ENCODE assay signal across 11 cellular contexts in the genomic region with DNA sequence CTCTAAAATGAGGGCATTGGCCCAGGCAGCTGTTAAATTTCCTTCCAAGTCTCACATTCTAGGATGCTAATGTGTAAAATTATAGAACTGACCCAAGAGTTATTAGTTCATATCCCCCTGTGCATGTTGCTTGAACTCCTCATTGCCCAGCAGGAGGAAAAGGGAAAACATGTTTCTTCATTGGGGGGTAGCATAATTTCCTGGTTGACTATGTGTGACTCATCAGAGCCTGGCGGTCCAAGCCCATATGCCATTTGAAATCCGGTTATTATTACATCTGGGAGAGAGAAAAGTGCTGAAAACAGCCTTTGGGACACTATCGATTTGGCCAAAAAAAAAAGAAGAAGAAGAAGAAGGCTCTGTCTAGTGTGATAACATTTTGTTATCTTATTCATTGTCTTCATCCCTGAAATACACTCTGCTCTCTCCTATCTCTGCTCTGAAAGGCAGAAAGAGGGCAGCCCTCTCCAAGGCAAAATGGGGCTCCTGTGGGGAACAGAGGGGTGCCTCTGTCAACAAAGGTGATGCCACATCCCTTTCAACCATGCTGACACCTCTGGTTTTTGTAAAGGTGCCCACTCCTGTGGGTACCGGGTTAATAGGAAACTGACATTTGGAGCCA.
DNase-seq lines count a peak whose midpoint lies in the region; ATAC-seq and TF ChIP-seq lines count a peak whose summit lies in the region.
"Had no signal": no experiment of that assay in that cellular context is flagged by ENCODE, and none has a peak within 500 bp of the region (broad histone marks: within the 10 kb centered on the region; RNA-seq: fewer than 3 reads in every experiment).

No MANE protein-coding gene starts in this region.

- ATAC-seq in activated T-cell treated with anti-CD3 and anti-CD28 coated beads, Interleukin-2, amount 50 U/mL, for 72 hours (replicated peaks in 1 of 2), result no peak

- no peaks in the 10 kb centered on the region for H3K9me3 Mint-ChIP-seq in activated T-cell treated with anti-CD3 and anti-CD28 coated beads, Interleukin-2, amount 50 U/mL, for 72 hours

- no peaks in the 10 kb centered on the region for H3K4me1 Mint-ChIP-seq in activated T-cell treated with anti-CD3 and anti-CD28 coated beads, Interleukin-2, amount 50 U/mL, for 72 hours (ENCODE audit: low read depth)

- H3K27me3 Mint-ChIP-seq in activated T-cell treated with anti-CD3 and anti-CD28 coated beads, Interleukin-2, amount 50 U/mL, for 72 hours (ENCODE audit: low read depth), result no peaks in the 10 kb centered on the region

- no peak overlapping the region for H3K4me3 ChIP-seq in cardiac fibroblast (replicated peaks in 1 of 2; ENCODE audit: low read depth in 2 of 2, low read length in 2 of 2)
- H3K4me3 ChIP-seq in skin epidermis, result no peak overlapping the region
- H3K4me3 ChIP-seq: hepatocyte had no signal

- H3K27ac Mint-ChIP-seq in activated T-cell treated with anti-CD3 and anti-CD28 coated beads, Interleukin-2, amount 50 U/mL, for 72 hours, result peak overlapping the region; percentile 50

- TF ChIP-seq CTCF in cardiac fibroblast (IDR thresholded peaks at IDR 0.05; ENCODE audit: low read depth, low read length), result no peak

- peak overlapping the region in 11 of 21 experiments; percentile 10 to 88 (median 49) for H3K27ac ChIP-seq in skin epidermis
- H3K27ac ChIP-seq: hepatocyte had no signal

- H3K4me3 Mint-ChIP-seq in activated T-cell treated with anti-CD3 and anti-CD28 coated beads, Interleukin-2, amount 50 U/mL, for 72 hours, result peak overlapping the region in 1 of 2 donors; percentile 67

- in situ Hi-C loops in ACHN (cut with HindIII; ENCODE audit: low pct_ligation_motif_present, low pct_unique_long_range_greater_than_20kb, low sequenced_read_pairs), result no loop called here

- no peak for DNase-seq in activated T-cell treated with anti-CD3 and anti-CD28 coated beads, Interleukin-2, amount 50 U/mL, for 72 hours
- no peak for DNase-seq in activated T-cell treated with anti-CD3 and anti-CD28 coated beads for 4 hours
- peak; percentile 10 for DNase-seq in MV-4-11 (lab: John Stamatoyannopoulos, UW)
- DNase-seq in cardiac fibroblast (ENCODE audit: low read depth in 2 of 2), result peak; percentile 34 to 42
- DNase-seq in ACHN, result no peak
- no peak for DNase-seq in DMS153 (lab: John Stamatoyannopoulos, UW)
- DNase-seq in OCI-M2 (lab: John Stamatoyannopoulos, UW; ENCODE audit: unreplicated experiment), result no peak
- DNase-seq: NCI-H2227 treated with DMSO at 0.1 percent for 48 hours, T1000 had no signal

- no peaks in the 10 kb centered on the region for H3K36me3 Mint-ChIP-seq in activated T-cell treated with anti-CD3 and anti-CD28 coated beads, Interleukin-2, amount 50 U/mL, for 72 hours (ENCODE audit: insufficient read depth in 2 of 2)

Comparison
In these comparisons a context has a peak if more than half of its experiments do, and no peak if none do; other contexts are left out.
1. DNase-seq: peak in MV-4-11 (single experiment) and cardiac fibroblast (2 of 2); none in activated T-cell treated with anti-CD3 and anti-CD28 coated beads, Interleukin-2, amount 50 U/mL, for 72 hours (0 of 2), activated T-cell treated with anti-CD3 and anti-CD28 coated beads for 4 hours (single experiment), ACHN (single experiment), DMS153 (single experiment) and OCI-M2 (single experiment).